In genomic region chr18:23183356-23184150, GRCh38 we compare ENCODE assay signal across 24 cellular contexts. TPM values are rescaled to one million over a fixed set of nuclear protein-coding genes. Genes with fewer than 3 reads are reported as not detected.
DNase-seq lines count a peak whose midpoint lies in the region; ATAC-seq, FAIRE-seq and TF ChIP-seq lines count a peak whose summit lies in the region.
"Had no signal": no experiment of that assay in that cellular context is flagged by ENCODE, and none has a peak within 500 bp of the region (broad histone marks: within the 10 kb centered on the region; RNA-seq: fewer than 3 reads in every experiment).

No MANE protein-coding gene starts in this region.

- H3K79me2 ChIP-seq in H1 (ENCODE audit: control insufficient read depth in 1 of 2, insufficient read depth in 2 of 2, low read length in 2 of 2) = peaks cover 0 to 70% of the 10 kb centered on the region in 2 experiments; a peak in 2 of 4 replicates

- no peaks in the 10 kb centered on the region for H3K27me3 Mint-ChIP-seq in neural crest cell (ENCODE audit: low read depth)
- H3K27me3 Mint-ChIP-seq: activated naive CD4-positive, alpha-beta T cell treated with anti-CD3 and anti-CD28 coated beads, Interleukin-2, amount 50 U/mL, for 24 hours had no signal

- TF ChIP-seq EP300 in H1 (IDR thresholded peaks at IDR 0.05; ENCODE audit: borderline replicate concordance in 1 of 2, low read depth in 2 of 2, low read length in 2 of 2) = no peak

- H3K23me2 ChIP-seq in H1 (ENCODE audit: low read depth, low read length) = no peaks in the 10 kb centered on the region; the same call in 1 of the 2 replicates

- H2BK20ac ChIP-seq in H1 (ENCODE audit: low read length) = no peak overlapping the region

- no peaks in the 10 kb centered on the region for H3K4me1 ChIP-seq in HEK293 (ENCODE audit: control insufficient read depth, insufficient read depth, low read length)
- H3K4me1 ChIP-seq in H1 (replicated peaks in 1 of 4; ENCODE audit: control insufficient read depth in 3 of 4, insufficient read depth in 4 of 4, low read length in 3 of 4) = peaks cover 0 to 9% (median 2%) of the 10 kb centered on the region in 4 experiments
- no peaks in the 10 kb centered on the region for H3K4me1 ChIP-seq in SJCRH30
- H3K4me1 ChIP-seq: gastrocnemius medialis, Peyer's patch had no signal

- DNase-seq in AG09309 (ENCODE audit: low read depth) = peak; percentile 23
- DNase-seq in H1 (ENCODE audit: low read depth in 1 of 2, low spot score in 2 of 2) = no peak
- DNase-seq in neural crest cell (ENCODE audit: low read depth, low spot score) = no peak
- DNase-seq in NK-92 treated with Interleukin-12 subunit alpha and Interleukin-12 subunit beta, amount 100 ng/mL, for 24 hours (lab: John Stamatoyannopoulos, UW) = no peak
- no peak for DNase-seq in SJCRH30
- no peak for DNase-seq in SIG-M5 treated with dmso at 0.1 percent for 504 hours (lab: John Stamatoyannopoulos, UW; ENCODE audit: unreplicated experiment)
- DNase-seq: ACHN; activated CD4-positive, alpha-beta T cell treated with anti-CD3 and anti-CD28 coated beads, Interleukin-2, amount 50 U/mL, for 4 hours; activated T-cell treated with anti-CD3 and anti-CD28 coated beads, Interleukin-2, amount 50 U/mL, for 1 hour; effector memory CD8-positive, alpha-beta T cell; gastrocnemius medialis; naive thymus-derived CD4-positive, alpha-beta T cell; NCI-H1048; NCI-H2107; NCI-H748 treated with DMSO at 0.1 percent for 48 hours; Peyer's patch; stimulated activated CD4-positive, alpha-beta T cell treated with anti-CD3 and anti-CD28 coated beads, Interleukin-15, amount 100 ng/mL, for 24 hours had no signal

- peaks cover 15% of the 10 kb centered on the region; the same call in 1 of the 2 replicates for H3K79me1 ChIP-seq in H1 (ENCODE audit: low read depth, low read length)

- H4K5ac ChIP-seq in H1 (ENCODE audit: insufficient read length, low read depth, low read length) = no peak overlapping the region

- H2BK5ac ChIP-seq in H1 (ENCODE audit: low read depth, low read length) = 0 out of 2 replicates have a peak overlapping the region, but pooled peaks have one; percentile 1

- POLR2A ChIA-PET in HEK293 (lab: Yijun Ruan, JAX) (no interaction called here), H1 (lab: Charles Lee; ENCODE audit: partially characterized antibody) (interaction anchor here (0.6 kb wide), 1 partner anchor 16 kb away, joined by 3 read pairs; no protein-coding TSS in a partner anchor)

- H2BK15ac ChIP-seq in H1 (ENCODE audit: low read length) = 0 out of 2 replicates have a peak overlapping the region, but pooled peaks have one; percentile 19

- H3K4me3 Mint-ChIP-seq in neural crest cell = no peak overlapping the region
- H3K4me3 Mint-ChIP-seq: activated naive CD4-positive, alpha-beta T cell treated with anti-CD3 and anti-CD28 coated beads, Interleukin-2, amount 50 U/mL, for 24 hours; effector memory CD8-positive, alpha-beta T cell; naive thymus-derived CD4-positive, alpha-beta T cell had no signal

- CTCF ChIA-PET in HEK293 (lab: Yijun Ruan, JAX) = interaction anchor here (0.6 kb wide), 1 partner anchor 8 kb away, joined by 4 read pairs; no protein-coding TSS in a partner anchor
- CTCF ChIA-PET in H1 (lab: Charles Lee; ENCODE audit: partially characterized antibody) = interaction anchor here (1.0 to 2.1 kb wide), 4 partner anchors 9 to 66 kb away, joined by 3 to 8 read pairs (median 4); no protein-coding TSS in a partner anchor

- H3K9me3 Mint-ChIP-seq in neural crest cell = no peaks in the 10 kb centered on the region
- H3K9me3 Mint-ChIP-seq: activated naive CD4-positive, alpha-beta T cell treated with anti-CD3 and anti-CD28 coated beads, Interleukin-2, amount 50 U/mL, for 24 hours; effector memory CD8-positive, alpha-beta T cell; naive thymus-derived CD4-positive, alpha-beta T cell had no signal

- H3K27me3 ChIP-seq in H1 (replicated peaks in 1 of 4; ENCODE audit: control insufficient read depth in 3 of 4, extremely low read depth in 1 of 4, insufficient read depth in 3 of 4, low read length in 3 of 4) = no peaks in the 10 kb centered on the region
- H3K27me3 ChIP-seq in SJCRH30 = no peaks in the 10 kb centered on the region
- H3K27me3 ChIP-seq: gastrocnemius medialis, Peyer's patch had no signal

- H3K36me3 ChIP-seq in HEK293 (ENCODE audit: control insufficient read depth in 2 of 2, insufficient read depth in 1 of 2, low read length in 2 of 2) (no peaks in the 10 kb centered on the region), H1 (ENCODE audit: control insufficient read depth in 2 of 4, insufficient read depth in 4 of 4, low read length in 3 of 4) (no peaks in the 10 kb centered on the region; a peak in 1 of 8 replicates), SJCRH30 (no peaks in the 10 kb centered on the region)
- H3K36me3 ChIP-seq: gastrocnemius medialis, Peyer's patch had no signal

- no peaks in the 10 kb centered on the region for H3K9me3 ChIP-seq in HEK293 (ENCODE audit: control insufficient read depth, insufficient read depth, low read depth, low read length)
- no peaks in the 10 kb centered on the region for H3K9me3 ChIP-seq in H1 (ENCODE audit: insufficient read depth in 2 of 2, low read depth in 1 of 2, low read length in 1 of 2)
- no peaks in the 10 kb centered on the region for H3K9me3 ChIP-seq in SJCRH30 (replicated peaks)
- H3K9me3 ChIP-seq: gastrocnemius medialis, Peyer's patch had no signal

- H3K27ac Mint-ChIP-seq in neural crest cell (ENCODE audit: unreplicated experiment) = peak overlapping the region; percentile 94
- H3K27ac Mint-ChIP-seq: activated naive CD4-positive, alpha-beta T cell treated with anti-CD3 and anti-CD28 coated beads, Interleukin-2, amount 50 U/mL, for 24 hours had no signal

- TF ChIP-seq POLR2A in H1 (IDR thresholded peaks at IDR 0.05; ENCODE audit: control extremely low read depth in 1 of 2, low read depth in 2 of 2, low read length in 2 of 2) = no peak

- H2BK12ac ChIP-seq in H1 (ENCODE audit: low read depth, low read length) = no peak overlapping the region

- TF ChIP-seq RAD21 in H1 (IDR thresholded peaks at IDR 0.05 in 1 of 2, conservative IDR thresholded peaks at IDR 0.05 in 1 of 2; ENCODE audit: low read depth in 2 of 2, low read length in 2 of 2) = no peak

- TF ChIP-seq CTCF in AG09309 (IDR thresholded peaks at IDR 0.05; ENCODE audit: control insufficient read depth, insufficient read depth, low read depth, low read length, missing control alignments) (no peak), HEK293 (tag by site-specific recombination; IDR thresholded peaks at IDR 0.05) (no peak), H1 (IDR thresholded peaks at IDR 0.05; ENCODE audit: control extremely low read depth in 1 of 3, insufficient read depth in 1 of 3, low read depth in 1 of 3, low read length in 3 of 3) (no peak), neural crest cell (conservative IDR thresholded peaks at IDR 0.05) (no peak)

- H2BK120ac ChIP-seq in H1 (replicated peaks; ENCODE audit: low read depth, low read length) = no peak overlapping the region

- H3K27ac ChIP-seq in HEK293 (ENCODE audit: extremely low read depth, low read depth, low read length) (no peak overlapping the region), H1 (ENCODE audit: low read depth, low read length) (no peak overlapping the region), SJCRH30 (no peak overlapping the region)
- H3K27ac ChIP-seq: gastrocnemius medialis, HL-60, Peyer's patch had no signal

- no peak overlapping the region for H4K8ac ChIP-seq in H1 (ENCODE audit: extremely low read depth, insufficient read depth, low read length)

- H4K20me1 ChIP-seq in H1 (replicated peaks in 1 of 2; ENCODE audit: control insufficient read depth in 1 of 2, insufficient read depth in 2 of 2, low read length in 2 of 2) = peaks cover 0 to 4% of the 10 kb centered on the region in 2 experiments

- no peak overlapping the region for H3K4ac ChIP-seq in H1 (replicated peaks; ENCODE audit: insufficient read length, low read depth, low read length)

- H3K56ac ChIP-seq in H1 (replicated peaks; ENCODE audit: insufficient read length, low read depth, low read length) = no peak overlapping the region

- peaks cover 11% of the 10 kb centered on the region for H3K4me1 Mint-ChIP-seq in neural crest cell

- H3K4me3 ChIP-seq in AG09309 (ENCODE audit: control insufficient read depth, low read depth, low read length) (no peak overlapping the region), HEK293 (ENCODE audit: low read depth, low read length) (no peak overlapping the region), H1 (ENCODE audit: extremely low read depth in 1 of 4, insufficient read depth in 2 of 4, low read depth in 3 of 4, low read length in 4 of 4) (no peak overlapping the region), SJCRH30 (no peak overlapping the region)
- H3K4me3 ChIP-seq: gastrocnemius medialis, K562, Peyer's patch had no signal

- no peak overlapping the region for H3K23ac ChIP-seq in H1 (ENCODE audit: insufficient read length)

- H3K18ac ChIP-seq in H1 (ENCODE audit: extremely low read depth, low read length) = no peak overlapping the region

- H2AFZ ChIP-seq in H1 (ENCODE audit: low read length) = no peak overlapping the region

- no peak overlapping the region for H3K9ac ChIP-seq in H1 (replicated peaks in 1 of 4; ENCODE audit: extremely low read depth in 1 of 4, low read depth in 3 of 4, low read length in 3 of 4)

- H3K4me2 ChIP-seq in H1 (ENCODE audit: insufficient read depth in 1 of 2, low read depth in 2 of 2, low read length in 2 of 2) = no peak overlapping the region

- no peak for ATAC-seq in HG03108 (IDR thresholded peaks at IDR 0.05; ENCODE audit: unreplicated experiment)
- ATAC-seq: effector memory CD8-positive, alpha-beta T cell; gastrocnemius medialis; K562; naive thymus-derived CD4-positive, alpha-beta T cell had no signal

- no peaks in the 10 kb centered on the region for H3K36me3 Mint-ChIP-seq in neural crest cell (ENCODE audit: low read depth)
- H3K36me3 Mint-ChIP-seq: activated naive CD4-positive, alpha-beta T cell treated with anti-CD3 and anti-CD28 coated beads, Interleukin-2, amount 50 U/mL, for 24 hours; naive thymus-derived CD4-positive, alpha-beta T cell had no signal

- FAIRE-seq in H1 (lab: Jason Lieb, UNC) = no peak
- FAIRE-seq: D721Med, GM18507, K562 had no signal

- 92% methylated on average over 10 of the region's 10 CpGs; no CpG with 5 or more reads in 1 of the 2 experiments for WGBS in H1 (ENCODE audit: extremely low coverage in 1 of 2, insufficient coverage in 1 of 2, insufficient read length in 1 of 2, insufficient replicate concordance in 2 of 2, low coverage in 1 of 2, low lambda C conversion rate in 2 of 2, missing lambda C conversion rate in 1 of 2), 2 experiments

- no peak overlapping the region for H3K14ac ChIP-seq in H1 (ENCODE audit: insufficient read length)

- H4K91ac ChIP-seq in H1 (replicated peaks; ENCODE audit: insufficient read length, low read length) = no peak overlapping the region

- no peak overlapping the region for H2AK5ac ChIP-seq in H1 (ENCODE audit: low read depth, low read length)

RNA-seq across cellular contexts. Expression of gene CABLES1, which starts 48.3 kb away (rescaled TPM):
- total RNA-seq in H1 (2021; fragmentation: NEBNext Ultra II Directional; extraction: Animal tissue kit (Norgen Biotek cat#: 25700)) = 26.4 and 28.0 TPM in 2 replicates
- 8.3 and 9.2 TPM in 2 replicates for polyA plus RNA-seq in H1 (2011; rRNA removed)
- 9.1 TPM for polyA plus RNA-seq in H1 (2011; cell fraction: cytosol; rRNA removed)
- 17.4 TPM for polyA plus RNA-seq in H1 (2011; cell fraction: nucleus; rRNA removed)
- polyA plus RNA-seq in H1 (2012, experiment 1 of 2) = 15.3 to 18.2 TPM (median 16.6 TPM) in 4 replicates
- 11.8 TPM for polyA plus RNA-seq in H1 (2012, experiment 2 of 2)
- polyA plus RNA-seq in H1 (2013, experiment 1 of 2) = 11.0 TPM
- 9.9 TPM for polyA plus RNA-seq in H1 (2013, experiment 2 of 2)
- polyA minus RNA-seq in H1 (2011; rRNA and poly(A)+ RNA removed) = 13.6 and 21.1 TPM in 2 replicates
- 15.0 TPM for polyA minus RNA-seq in H1 (2011; cell fraction: cytosol; rRNA and poly(A)+ RNA removed)
- polyA minus RNA-seq in H1 (2011; cell fraction: nucleus; rRNA and poly(A)+ RNA removed) = 27.9 TPM
- total RNA-seq in neural crest cell = 2.2 and 2.3 TPM in 2 replicates
- 21.9 and 22.8 TPM in 2 replicates for total RNA-seq in SJCRH30 (2014; rRNA removed; shearing (Covaris generic))
- polyA plus RNA-seq: naive thymus-derived CD4-positive, alpha-beta T cell had no signal
